10 cellular contexts compared by ENCODE assay signal in the genomic region with DNA sequence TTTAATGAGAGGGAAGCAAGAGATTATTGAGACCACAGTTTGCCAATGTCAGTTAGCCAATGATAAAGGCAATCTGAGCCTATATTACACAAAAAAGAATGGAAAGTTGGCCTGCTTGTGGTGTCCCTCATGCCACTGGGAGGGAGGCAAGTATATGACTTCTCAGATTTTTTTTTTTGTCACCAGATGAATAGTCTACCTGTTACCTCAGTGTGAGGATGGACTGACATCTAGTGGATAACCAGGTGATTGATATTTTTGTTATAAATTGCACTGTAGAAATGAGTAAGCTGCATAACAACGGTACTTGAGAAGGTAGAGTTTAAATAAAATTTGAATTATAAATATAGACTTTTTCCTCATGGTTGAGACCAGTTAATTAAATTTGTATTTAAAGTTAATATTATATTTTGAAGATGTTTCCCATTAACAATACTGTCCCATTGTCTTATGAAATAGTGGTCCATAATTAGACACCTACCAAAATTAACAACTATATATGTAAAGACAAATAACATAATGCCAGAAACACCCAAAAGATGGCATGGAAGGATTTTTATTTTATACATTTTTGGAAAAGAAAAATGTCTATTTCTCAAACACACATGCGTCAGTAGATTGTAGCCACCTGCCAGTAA.
A peak's percentile ranks its signal among the peaks of the same experiment; 100 is the strongest.
DNase-seq lines count a peak whose midpoint lies in the region; ATAC-seq and TF ChIP-seq lines count a peak whose summit lies in the region.
"Had no signal": no experiment of that assay in that cellular context is flagged by ENCODE, and none has a peak within 500 bp of the region (broad histone marks: within the 10 kb centered on the region; RNA-seq: fewer than 3 reads in every experiment).

No MANE protein-coding gene starts in this region.

- H3K36me3 ChIP-seq in WERI-Rb-1 (no peaks in the 10 kb centered on the region), upper lobe of left lung (no peaks in the 10 kb centered on the region)

- no peak for DNase-seq in CD14-positive monocyte (ENCODE audit: low spot score)
- DNase-seq in WERI-Rb-1: no peak
- peak; percentile 36 for DNase-seq in iPS-NIHi11 (ENCODE audit: low spot score)
- DNase-seq in upper lobe of left lung: no peak
- DNase-seq in mesenteric fat pad (ENCODE audit: low spot score): no peak
- no peak for DNase-seq in GOT3 (lab: John Stamatoyannopoulos, UW)

- WGBS in upper lobe of left lung, 2 donors: 63 to 64% methylated on average over 2 of the region's 2 CpGs

- peak; percentile 29 for TF ChIP-seq CTCF in CD14-positive monocyte (IDR thresholded peaks at IDR 0.05)
- peak; percentile 47 for TF ChIP-seq CTCF in WERI-Rb-1 (IDR thresholded peaks at IDR 0.05; ENCODE audit: low read depth, low read length)
- TF ChIP-seq CTCF in upper lobe of left lung (IDR thresholded peaks at IDR 0.05): peak in 4 of 6 experiments; percentile 18 to 70 (median 48)

- H3K4me3 ChIP-seq in WERI-Rb-1 (ENCODE audit: low read depth, low read length): no peak overlapping the region
- H3K4me3 ChIP-seq in upper lobe of left lung: no peak overlapping the region
- H3K4me3 ChIP-seq: SK-N-MC, skin epidermis had no signal

- intact Hi-C loops in CD14-positive monocyte (cut with micrococcal nuclease): no loop called here

- no peaks in the 10 kb centered on the region for H3K4me1 Mint-ChIP-seq in CD14-positive monocyte

- no peak for TF ChIP-seq POLR2A in upper lobe of left lung (IDR thresholded peaks at IDR 0.05)

- H3K4me3 Mint-ChIP-seq in CD14-positive monocyte: no peak overlapping the region

- H3K4me1 ChIP-seq in upper lobe of left lung: no peaks in the 10 kb centered on the region

- TF ChIP-seq EP300 in upper lobe of left lung (IDR thresholded peaks at IDR 0.05): no peak

- H3K27ac ChIP-seq in WERI-Rb-1 (no peak overlapping the region), upper lobe of left lung (no peak overlapping the region)
- H3K27ac ChIP-seq: SK-N-MC, skin epidermis had no signal

- H3K27me3 Mint-ChIP-seq in CD14-positive monocyte (ENCODE audit: low read depth in 3 of 3): no peaks in the 10 kb centered on the region

- ATAC-seq in GM18519 (IDR thresholded peaks at IDR 0.05; ENCODE audit: low FRiP score, unreplicated experiment): peak; percentile 68
- ATAC-seq in HG03469 (IDR thresholded peaks at IDR 0.05; ENCODE audit: unreplicated experiment): peak; percentile 55
- peak in 1 of 2 donors; percentile 64 for ATAC-seq in upper lobe of left lung (ENCODE audit: low FRiP score in 2 of 2)

- H3K9me3 Mint-ChIP-seq in CD14-positive monocyte: peaks cover 0 to 3% (median 0%) of the 10 kb centered on the region in 7 donors

- H3K9me3 ChIP-seq in WERI-Rb-1 (ENCODE audit: severe bottlenecking): no peaks in the 10 kb centered on the region
- H3K9me3 ChIP-seq in upper lobe of left lung: no peaks in the 10 kb centered on the region

- no peak overlapping the region for H3K27ac Mint-ChIP-seq in CD14-positive monocyte

- H3K27me3 ChIP-seq in WERI-Rb-1 (ENCODE audit: insufficient read depth, low read depth, severe bottlenecking): no peaks in the 10 kb centered on the region
- no peaks in the 10 kb centered on the region for H3K27me3 ChIP-seq in upper lobe of left lung

- H3K36me3 Mint-ChIP-seq in CD14-positive monocyte: no peaks in the 10 kb centered on the region
